ENCODE assay signal across 1 cellular context in the genomic region with DNA sequence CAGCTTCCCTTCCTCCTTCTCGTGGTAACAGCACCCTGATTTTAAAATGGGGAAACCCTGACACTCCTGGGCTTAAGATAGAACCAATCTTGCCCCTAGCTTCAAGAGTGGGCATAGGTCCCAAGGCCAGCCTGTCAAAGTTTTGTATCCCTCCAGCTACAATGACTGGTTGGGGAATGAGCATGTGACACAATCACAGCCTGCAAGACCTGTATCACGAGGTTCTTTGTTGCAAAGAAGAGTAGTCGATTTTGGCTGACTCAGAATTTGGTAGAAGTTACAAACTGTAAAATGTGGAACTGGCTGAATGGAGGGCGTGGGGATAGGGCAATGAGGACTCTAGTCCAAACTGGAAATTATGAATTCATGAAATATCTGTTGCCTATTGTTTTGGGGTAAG.
TF ChIP-seq lines count a peak whose summit lies in the region.

No MANE protein-coding gene starts in this region.

TF ChIP-seq in K562, 482 proteins besides CTCF, POLR2A, EP300 and RAD21:
- peak; percentile 50; the same call in 1 of the 2 replicates for TF ChIP-seq RAD51 (IDR thresholded peaks at IDR 0.05; ENCODE audit: borderline replicate concordance, low read depth)
- TF ChIP-seq MAFK (IDR thresholded peaks at IDR 0.05; ENCODE audit: low read length): no peak
- TF ChIP-seq, protein P1, sequence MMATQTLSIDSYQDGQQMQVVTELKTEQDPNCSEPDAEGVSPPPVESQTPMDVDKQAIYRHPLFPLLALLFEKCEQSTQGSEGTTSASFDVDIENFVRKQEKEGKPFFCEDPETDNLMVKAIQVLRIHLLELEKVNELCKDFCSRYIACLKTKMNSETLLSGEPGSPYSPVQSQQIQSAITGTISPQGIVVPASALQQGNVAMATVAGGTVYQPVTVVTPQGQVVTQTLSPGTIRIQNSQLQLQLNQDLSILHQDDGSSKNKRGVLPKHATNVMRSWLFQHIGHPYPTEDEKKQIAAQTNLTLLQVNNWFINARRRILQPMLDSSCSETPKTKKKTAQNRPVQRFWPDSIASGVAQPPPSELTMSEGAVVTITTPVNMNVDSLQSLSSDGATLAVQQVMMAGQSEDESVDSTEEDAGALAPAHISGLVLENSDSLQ (IDR thresholded peaks at IDR 0.05): peak; percentile 66; the same call in 1 of the 2 replicates
- no peak for TF ChIP-seq PML (IDR thresholded peaks at IDR 0.05; ENCODE audit: low read length)
- TF ChIP-seq, protein P2, sequence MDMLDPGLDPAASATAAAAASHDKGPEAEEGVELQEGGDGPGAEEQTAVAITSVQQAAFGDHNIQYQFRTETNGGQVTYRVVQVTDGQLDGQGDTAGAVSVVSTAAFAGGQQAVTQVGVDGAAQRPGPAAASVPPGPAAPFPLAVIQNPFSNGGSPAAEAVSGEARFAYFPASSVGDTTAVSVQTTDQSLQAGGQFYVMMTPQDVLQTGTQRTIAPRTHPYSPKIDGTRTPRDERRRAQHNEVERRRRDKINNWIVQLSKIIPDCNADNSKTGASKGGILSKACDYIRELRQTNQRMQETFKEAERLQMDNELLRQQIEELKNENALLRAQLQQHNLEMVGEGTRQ (CRISPR knock-in tag; IDR thresholded peaks at IDR 0.05): 0 out of 2 replicates have a peak, but pooled peaks have one; percentile 19
- TF ChIP-seq L3MBTL2 (IDR thresholded peaks at IDR 0.05): peak; percentile 62
- peak; percentile 16; the same call in 1 of the 2 replicates for TF ChIP-seq C11orf30 (IDR thresholded peaks at IDR 0.05; ENCODE audit: low read depth)
- TF ChIP-seq, protein P3, sequence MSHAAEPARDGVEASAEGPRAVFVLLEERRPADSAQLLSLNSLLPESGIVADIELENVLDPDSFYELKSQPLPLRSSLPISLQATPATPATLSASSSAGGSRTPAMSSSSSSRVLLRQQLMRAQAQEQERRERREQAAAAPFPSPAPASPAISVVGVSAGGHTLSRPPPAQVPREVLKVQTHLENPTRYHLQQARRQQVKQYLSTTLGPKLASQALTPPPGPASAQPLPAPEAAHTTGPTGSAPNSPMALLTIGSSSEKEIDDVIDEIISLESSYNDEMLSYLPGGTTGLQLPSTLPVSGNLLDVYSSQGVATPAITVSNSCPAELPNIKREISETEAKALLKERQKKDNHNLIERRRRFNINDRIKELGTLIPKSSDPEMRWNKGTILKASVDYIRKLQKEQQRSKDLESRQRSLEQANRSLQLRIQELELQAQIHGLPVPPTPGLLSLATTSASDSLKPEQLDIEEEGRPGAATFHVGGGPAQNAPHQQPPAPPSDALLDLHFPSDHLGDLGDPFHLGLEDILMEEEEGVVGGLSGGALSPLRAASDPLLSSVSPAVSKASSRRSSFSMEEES (CRISPR knock-in tag; IDR thresholded peaks at IDR 0.05): peak; percentile 25; the same call in 1 of the 2 replicates
